In the genomic region with DNA sequence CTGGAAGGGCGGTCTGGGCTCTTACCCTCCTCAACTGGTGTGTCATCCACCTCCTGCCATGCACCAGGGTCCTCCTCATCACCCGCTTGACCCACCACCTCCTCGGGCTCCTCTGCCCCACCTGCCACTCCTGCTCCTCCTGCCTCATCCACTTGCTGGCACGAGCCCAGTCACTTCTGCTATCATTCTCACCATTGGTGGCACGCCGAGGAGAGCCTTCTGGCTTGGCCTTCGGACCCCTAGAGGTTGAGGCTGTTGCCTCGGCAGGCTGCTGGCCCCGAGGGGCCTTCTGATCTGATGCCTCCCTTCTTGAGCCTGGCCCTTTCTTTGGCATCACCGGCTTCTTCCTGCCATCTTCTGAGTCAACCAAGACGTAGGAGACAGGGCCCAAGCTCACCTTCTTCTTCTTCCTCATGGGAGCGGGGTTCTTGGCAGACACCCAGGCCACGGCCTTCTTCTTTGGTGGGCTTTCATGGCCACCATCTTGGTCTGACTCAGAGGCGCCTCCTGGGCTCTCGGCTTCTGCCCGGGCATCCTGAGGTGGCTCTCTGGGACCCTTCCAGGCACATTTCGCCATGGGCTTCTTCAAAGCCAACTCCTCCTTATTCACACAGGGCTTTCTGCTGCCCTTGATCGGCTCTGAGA, we compare ENCODE assay signal across 23 cellular contexts. TPM values are rescaled to one million over a fixed set of nuclear protein-coding genes. Genes with fewer than 3 reads are reported as not detected.
"Had no signal": no experiment of that assay in that cellular context is flagged by ENCODE, and none has a peak within 500 bp of the region (broad histone marks: within the 10 kb centered on the region; RNA-seq: fewer than 3 reads in every experiment).

No MANE protein-coding gene starts in this region.

- H3K27me3 ChIP-seq: brain microvascular endothelial cell, hepatocyte, testis had no signal

- H3K9me3 ChIP-seq: right lobe of liver, testis had no signal

- H3K27ac ChIP-seq: brain microvascular endothelial cell, epithelial cell of prostate, hepatocyte, right lobe of liver had no signal

- DNase-seq: activated CD4-positive, alpha-beta memory T cell treated with anti-CD3 and anti-CD28 coated beads for 36 hours; activated CD4-positive, alpha-beta T cell treated with anti-CD3 and anti-CD28 coated beads for 4 hours; activated naive CD4-positive, alpha-beta T cell; activated naive CD8-positive, alpha-beta T cell treated with anti-CD3 and anti-CD28 coated beads, Interleukin-2, amount 10 ng/mL, durations not matched to agents 7 days and 5 days; activated T-cell treated with anti-CD3 and anti-CD28 coated beads for 4 hours; amygdala; brain microvascular endothelial cell; cerebellar nuclear complex; dermis blood vessel endothelial cell; foreskin fibroblast; right lobe of liver; stimulated activated CD4-positive, alpha-beta T cell treated with anti-CD3 and anti-CD28 coated beads, Interleukin-4, amount 100 ng/mL, for 1 hour; testis had no signal

- H3K36me3 Mint-ChIP-seq: activated CD4-positive, alpha-beta memory T cell treated with anti-CD3 and anti-CD28 coated beads for 36 hours; activated naive CD8-positive, alpha-beta T cell treated with anti-CD3 and anti-CD28 coated beads, Interleukin-2, amount 10 ng/mL, durations not matched to agents 7 days and 5 days; natural killer cell treated with Interleukin-12 subunit alpha and Interleukin-12 subunit beta and Interleukin-15 and Interleukin-18, amount 100 ng/mL, for 72 hours had no signal

- H3K4me3 Mint-ChIP-seq: activated CD4-positive, alpha-beta memory T cell treated with anti-CD3 and anti-CD28 coated beads for 36 hours; activated naive CD8-positive, alpha-beta T cell treated with anti-CD3 and anti-CD28 coated beads, Interleukin-2, amount 10 ng/mL, durations not matched to agents 7 days and 5 days; activated T-helper 17 cell treated with anti-CD3 and anti-CD28 coated beads, Interleukin-2, amount 50 U/mL, for 72 hours; natural killer cell treated with Interleukin-12 subunit alpha and Interleukin-12 subunit beta and Interleukin-15 and Interleukin-18, amount 100 ng/mL, for 72 hours; T-helper 2 cell treated with Interferon-gamma antibody and Interleukin-4, amounts not matched to agents 5 μg/mL and 100 μg/mL, for 36 hours had no signal

- H3K9me3 Mint-ChIP-seq: activated CD4-positive, alpha-beta memory T cell treated with anti-CD3 and anti-CD28 coated beads for 36 hours; activated naive CD8-positive, alpha-beta T cell treated with anti-CD3 and anti-CD28 coated beads, Interleukin-2, amount 10 ng/mL, durations not matched to agents 7 days and 5 days; activated T-helper 17 cell treated with anti-CD3 and anti-CD28 coated beads, Interleukin-2, amount 50 U/mL, for 72 hours; mesothelial cell of epicardium; natural killer cell treated with Interleukin-12 subunit alpha and Interleukin-12 subunit beta and Interleukin-15 and Interleukin-18, amount 100 ng/mL, for 72 hours; T-helper 2 cell treated with Interferon-gamma antibody and Interleukin-4, amounts not matched to agents 5 μg/mL and 100 μg/mL, for 36 hours had no signal

- H3K4me3 ChIP-seq: hepatocyte, right lobe of liver, smooth muscle cell had no signal

- H3K27ac Mint-ChIP-seq: activated CD4-positive, alpha-beta memory T cell treated with anti-CD3 and anti-CD28 coated beads for 36 hours; activated naive CD8-positive, alpha-beta T cell treated with anti-CD3 and anti-CD28 coated beads, Interleukin-2, amount 10 ng/mL, durations not matched to agents 7 days and 5 days; activated T-helper 17 cell treated with anti-CD3 and anti-CD28 coated beads, Interleukin-2, amount 50 U/mL, for 72 hours; mesothelial cell of epicardium; natural killer cell treated with Interleukin-12 subunit alpha and Interleukin-12 subunit beta and Interleukin-15 and Interleukin-18, amount 100 ng/mL, for 72 hours; T-helper 2 cell treated with Interferon-gamma antibody and Interleukin-4, amounts not matched to agents 5 μg/mL and 100 μg/mL, for 36 hours had no signal

- ATAC-seq: activated T-helper 17 cell treated with anti-CD3 and anti-CD28 coated beads, Interleukin-2, amount 50 U/mL, for 72 hours; natural killer cell treated with Interleukin-12 subunit alpha and Interleukin-12 subunit beta and Interleukin-15 and Interleukin-18, amount 100 ng/mL, for 72 hours; right lobe of liver had no signal

- H3K36me3 ChIP-seq: brain microvascular endothelial cell, right lobe of liver had no signal

RNA-seq across cellular contexts. Expression of a gene that starts 1.7 kb away (rescaled TPM):
- total RNA-seq: activated T-helper 17 cell treated with anti-CD3 and anti-CD28 coated beads, Interleukin-2, amount 50 U/mL, for 72 hours; lung microvascular endothelial cell; natural killer cell treated with Interleukin-12 subunit alpha and Interleukin-12 subunit beta and Interleukin-15 and Interleukin-18, amount 100 ng/mL, for 72 hours had no signal

RNA-seq across cellular contexts. Expression of a gene that starts 26.0 kb away (rescaled TPM):
- total RNA-seq: natural killer cell treated with Interleukin-12 subunit alpha and Interleukin-12 subunit beta and Interleukin-15 and Interleukin-18, amount 100 ng/mL, for 72 hours; SK-MEL-5 had no signal

RNA-seq across cellular contexts. Expression of a gene that starts 40.9 kb away (rescaled TPM):
- total RNA-seq: activated CD4-positive, alpha-beta memory T cell treated with anti-CD3 and anti-CD28 coated beads for 36 hours; activated T-helper 17 cell treated with anti-CD3 and anti-CD28 coated beads, Interleukin-2, amount 50 U/mL, for 72 hours; dermis blood vessel endothelial cell; glomerular endothelial cell; lung microvascular endothelial cell; natural killer cell treated with Interleukin-12 subunit alpha and Interleukin-12 subunit beta and Interleukin-15 and Interleukin-18, amount 100 ng/mL, for 72 hours; right lobe of liver; SK-MEL-5; smooth muscle cell had no signal
- polyA plus RNA-seq: hepatocyte, smooth muscle cell had no signal

RNA-seq across cellular contexts. Expression of a gene that starts 56.3 kb away (rescaled TPM):
- total RNA-seq: activated CD4-positive, alpha-beta memory T cell treated with anti-CD3 and anti-CD28 coated beads for 36 hours; activated naive CD8-positive, alpha-beta T cell treated with anti-CD3 and anti-CD28 coated beads, Interleukin-2, amount 10 ng/mL, durations not matched to agents 7 days and 5 days; activated T-helper 17 cell treated with anti-CD3 and anti-CD28 coated beads, Interleukin-2, amount 50 U/mL, for 72 hours; natural killer cell treated with Interleukin-12 subunit alpha and Interleukin-12 subunit beta and Interleukin-15 and Interleukin-18, amount 100 ng/mL, for 72 hours; SK-MEL-5 had no signal
